8 cellular contexts compared by ENCODE assay signal in genomic region chr14:99395904-99396530, GRCh38.
DNase-seq lines count a peak whose midpoint lies in the region; ATAC-seq, FAIRE-seq and TF ChIP-seq lines count a peak whose summit lies in the region.

No MANE protein-coding gene starts in this region.

- TF ChIP-seq CTCF in HCT116 (IDR thresholded peaks at IDR 0.05 in 2 of 3, conservative IDR thresholded peaks at IDR 0.05 in 1 of 3; ENCODE audit: borderline replicate concordance in 1 of 3, insufficient read depth in 1 of 3, low read depth in 2 of 3, low read length in 2 of 3) = no peak

- H3K9me2 ChIP-seq in HCT116 (ENCODE audit: insufficient read depth) = no peaks in the 10 kb centered on the region

- intact Hi-C loops in HCT116 (cut with micrococcal nuclease) = no loop called here

- peaks cover 0 to 7% of the 10 kb centered on the region in 2 experiments; a peak in 2 of 4 replicates for H3K4me1 ChIP-seq in HCT116 (ENCODE audit: control insufficient read depth in 1 of 2, insufficient read depth in 2 of 2, low read length in 2 of 2)

- no peak for TF ChIP-seq RAD21 in HCT116 (IDR thresholded peaks at IDR 0.05; ENCODE audit: low read depth)

- peaks cover 0 to 8% of the 10 kb centered on the region in 2 experiments; a peak in 2 of 4 replicates for H3K36me3 ChIP-seq in HCT116 (ENCODE audit: control insufficient read depth in 1 of 2, insufficient read depth in 2 of 2, low read length in 2 of 2)

- no peaks in the 10 kb centered on the region for H4K20me1 ChIP-seq in HCT116 (ENCODE audit: insufficient read depth)

- H3K79me2 ChIP-seq in HCT116 (ENCODE audit: insufficient read depth, low read length) = no peaks in the 10 kb centered on the region

- no peak overlapping the region for H3K9ac ChIP-seq in HCT116 (ENCODE audit: low read length)

- BruUV-seq in HCT116 (replicated peaks; lab: Mats Ljungman, UMichigan) = no TSS peak

- no peak overlapping the region for H3K27ac ChIP-seq in HCT116 (ENCODE audit: low read depth, low read length)

- CTCF ChIA-PET in HCT116 (lab: Charles Lee) = interaction anchor here (1.4 kb wide), 1 partner anchor 22 kb away, joined by 3 read pairs; no protein-coding TSS in a partner anchor

- DNase-seq in HCT116 (ENCODE audit: low read depth, low spot score) = peak; percentile 7
- peak; percentile 64 for DNase-seq in NCI-H748 treated with DMSO at 0.1 percent for 48 hours (lab: John Stamatoyannopoulos, UW)
- peak; percentile 77 for DNase-seq in activated effector memory CD4-positive, alpha-beta T cell treated with anti-CD3 and anti-CD28 coated beads, Interleukin-2, amount 50 U/mL, for 16 hours
- DNase-seq in skeletal muscle cell (ENCODE audit: low read depth) = peak; percentile 31
- DNase-seq in GM19239 (ENCODE audit: insufficient read length, low spot score) = no peak
- DNase-seq in NCI-H2081 treated with DMSO at 0.1 percent for 48 hours (lab: John Stamatoyannopoulos, UW) = no peak
- no peak for DNase-seq in dermis blood vessel endothelial cell

- H3K4me2 ChIP-seq in HCT116 (ENCODE audit: low read length) = no peak overlapping the region

- no peak for FAIRE-seq in GM19239 (lab: Jason Lieb, UNC)

- H3K4me3 ChIP-seq in HCT116 (replicated peaks in 1 of 2; ENCODE audit: low read depth in 1 of 2, low read length in 2 of 2) (no peak overlapping the region), skeletal muscle cell (ENCODE audit: low read depth, low read length) (no peak overlapping the region)

- RAD21 ChIA-PET in HCT116 (lab: Charles Lee; ENCODE audit: low non-redundant PET in 1 of 2, low total read pairs in 2 of 2, uncharacterized antibody in 2 of 2, unreplicated experiment in 2 of 2) = interaction anchor here in 1 of 2 experiments (1.3 kb wide), 1 partner anchor 20 kb away, joined by 4 read pairs; no protein-coding TSS in a partner anchor

- no peak for TF ChIP-seq POLR2A in HCT116 (IDR thresholded peaks at IDR 0.05; ENCODE audit: borderline replicate concordance, extremely low read depth, insufficient read depth, insufficient read length)

- H2AFZ ChIP-seq in HCT116 (ENCODE audit: low read depth, low read length, poor library complexity, severe bottlenecking) = no peak overlapping the region

- no peaks in the 10 kb centered on the region for H3K27me3 ChIP-seq in HCT116 (ENCODE audit: insufficient read depth, low read length)

- ATAC-seq in HCT116 (peak; percentile 64), GM21447 (IDR thresholded peaks at IDR 0.05; ENCODE audit: unreplicated experiment) (no peak)

- no peaks in the 10 kb centered on the region for H3K9me3 ChIP-seq in HCT116 (ENCODE audit: control insufficient read depth in 1 of 2, insufficient read depth in 1 of 2, low read depth in 1 of 2, low read length in 2 of 2)

- POLR2A ChIA-PET in HCT116 (lab: Charles Lee) = no interaction called here

TF ChIP-seq in HCT116, 20 proteins besides CTCF, POLR2A, EP300 and RAD21:
- no peak for TF ChIP-seq SP1 (IDR thresholded peaks at IDR 0.05; ENCODE audit: low read depth)
- TF ChIP-seq JUND (IDR thresholded peaks at IDR 0.05) = no peak
- no peak for TF ChIP-seq EZH2phosphoT487 (IDR thresholded peaks at IDR 0.05; ENCODE audit: borderline replicate concordance)
- no peak for TF ChIP-seq POLR2AphosphoS5 (IDR thresholded peaks at IDR 0.05; ENCODE audit: low read depth, low read length)
- TF ChIP-seq ZFX (IDR thresholded peaks at IDR 0.05) = no peak
- TF ChIP-seq ATF3 (IDR thresholded peaks at IDR 0.05) = no peak
- TF ChIP-seq, protein P1, sequence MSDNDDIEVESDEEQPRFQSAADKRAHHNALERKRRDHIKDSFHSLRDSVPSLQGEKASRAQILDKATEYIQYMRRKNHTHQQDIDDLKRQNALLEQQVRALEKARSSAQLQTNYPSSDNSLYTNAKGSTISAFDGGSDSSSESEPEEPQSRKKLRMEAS (IDR thresholded peaks at IDR 0.05) = no peak
- no peak for TF ChIP-seq ELF1 (IDR thresholded peaks at IDR 0.05; ENCODE audit: borderline replicate concordance, low read depth)
- no peak for TF ChIP-seq EZH2 (IDR thresholded peaks at IDR 0.05)
- TF ChIP-seq FOSL1 (IDR thresholded peaks at IDR 0.05; ENCODE audit: low read depth) = no peak
- no peak for TF ChIP-seq ZBTB33 (IDR thresholded peaks at IDR 0.05; ENCODE audit: extremely low read depth, insufficient replicate concordance, low read length)
- TF ChIP-seq SRF (IDR thresholded peaks at IDR 0.05; ENCODE audit: low read depth) = no peak
- TF ChIP-seq REST (IDR thresholded peaks at IDR 0.05; ENCODE audit: low read depth) = no peak
- no peak for TF ChIP-seq SIN3A (IDR thresholded peaks at IDR 0.05; ENCODE audit: low read depth)
- TF ChIP-seq ZNF274 (IDR thresholded peaks at IDR 0.05; ENCODE audit: low read depth, low read length) = no peak
- TF ChIP-seq YY1 (IDR thresholded peaks at IDR 0.05; ENCODE audit: extremely low read depth, insufficient replicate concordance, low read depth, low read length) = no peak
- no peak for TF ChIP-seq CBX3 (IDR thresholded peaks at IDR 0.05; ENCODE audit: low read depth)
- TF ChIP-seq EGR1 (IDR thresholded peaks at IDR 0.05; ENCODE audit: low read depth) = no peak

Comparison
In these comparisons a context has a peak if more than half of its experiments do, and no peak if none do; other contexts are left out.
1. DNase-seq: peak in HCT116 (single experiment), NCI-H748 treated with DMSO at 0.1 percent for 48 hours (single experiment), activated effector memory CD4-positive, alpha-beta T cell treated with anti-CD3 and anti-CD28 coated beads, Interleukin-2, amount 50 U/mL, for 16 hours (single experiment) and skeletal muscle cell (single experiment); none in GM19239 (single experiment), NCI-H2081 treated with DMSO at 0.1 percent for 48 hours (single experiment) and dermis blood vessel endothelial cell (single experiment).